8 cellular contexts compared by ENCODE assay signal in the genomic region with DNA sequence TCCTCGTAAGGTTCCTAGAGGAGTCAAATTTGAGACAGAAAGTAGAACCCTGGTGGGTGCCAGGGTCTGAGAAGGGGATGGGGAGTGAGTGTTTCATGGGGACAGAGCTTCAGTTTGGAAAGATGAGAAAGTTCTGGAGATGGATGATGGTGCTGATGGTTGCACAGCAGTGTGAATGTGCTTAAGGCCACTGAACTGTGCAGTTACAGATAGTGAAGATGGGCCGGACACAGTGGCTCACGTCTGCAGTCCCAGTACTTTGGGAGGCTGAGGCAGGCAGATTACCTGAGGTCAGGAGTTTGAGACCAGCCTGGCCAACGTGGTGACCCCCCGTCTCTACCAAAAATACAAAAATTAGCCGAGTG. TPM values are rescaled to one million over a fixed set of nuclear protein-coding genes. Genes with fewer than 3 reads are reported as not detected.
DNase-seq lines count a peak whose midpoint lies in the region; ATAC-seq and TF ChIP-seq lines count a peak whose summit lies in the region.

No MANE protein-coding gene starts in this region.

- H3K36me3 ChIP-seq in BE2C (peaks cover 20% of the 10 kb centered on the region), HUES48 (ENCODE audit: control insufficient read depth, insufficient read depth, low read length) (peaks cover 7% of the 10 kb centered on the region)

- DNase-seq in BE2C: no peak
- no peak for DNase-seq in activated naive CD8-positive, alpha-beta T cell treated with anti-CD3 and anti-CD28 coated beads for 36 hours
- DNase-seq in memory B cell (ENCODE audit: low spot score in 2 of 2): no peak
- DNase-seq in NCI-H2107 (lab: John Stamatoyannopoulos, UW): no peak
- no peak for DNase-seq in NCI-H2171 (lab: John Stamatoyannopoulos, UW)
- no peak for DNase-seq in Ammon's horn (ENCODE audit: low spot score)

- peak overlapping the region; percentile 83 for H3K4me3 Mint-ChIP-seq in activated naive CD8-positive, alpha-beta T cell treated with anti-CD3 and anti-CD28 coated beads for 36 hours
- peak overlapping the region; percentile 71 for H3K4me3 Mint-ChIP-seq in memory B cell

- TF ChIP-seq CTCF in BE2C (IDR thresholded peaks at IDR 0.05; ENCODE audit: low read depth, low read length): no peak

- peaks cover 12% of the 10 kb centered on the region for H3K4me1 Mint-ChIP-seq in activated naive CD8-positive, alpha-beta T cell treated with anti-CD3 and anti-CD28 coated beads for 36 hours
- H3K4me1 Mint-ChIP-seq in memory B cell: peaks cover 4% of the 10 kb centered on the region

- H3K4me1 ChIP-seq in BE2C: peaks cover 4% of the 10 kb centered on the region; the same call in 1 of the 2 replicates
- peaks cover 4% of the 10 kb centered on the region for H3K4me1 ChIP-seq in HUES48 (ENCODE audit: control insufficient read depth, insufficient read depth, low read length)

- H3K27ac Mint-ChIP-seq in activated naive CD8-positive, alpha-beta T cell treated with anti-CD3 and anti-CD28 coated beads for 36 hours: peak overlapping the region; percentile 34
- no peak overlapping the region for H3K27ac Mint-ChIP-seq in memory B cell

- H3K4me3 ChIP-seq in BE2C (ENCODE audit: low read depth, low read length): peak overlapping the region; percentile 98
- peak overlapping the region; percentile 87 for H3K4me3 ChIP-seq in HUES48 (ENCODE audit: low read depth, low read length)

- no peaks in the 10 kb centered on the region for H3K27me3 Mint-ChIP-seq in activated naive CD8-positive, alpha-beta T cell treated with anti-CD3 and anti-CD28 coated beads for 36 hours
- H3K27me3 Mint-ChIP-seq in memory B cell: peaks cover 6% of the 10 kb centered on the region

- H3K27ac ChIP-seq in HUES48 (ENCODE audit: low read depth, low read length): no peak overlapping the region

- H3K9ac ChIP-seq in HUES48 (ENCODE audit: low read depth, low read length): no peak overlapping the region

- no peaks in the 10 kb centered on the region for H3K27me3 ChIP-seq in BE2C
- H3K27me3 ChIP-seq in HUES48 (ENCODE audit: control insufficient read depth, insufficient read depth, low read length): no peaks in the 10 kb centered on the region

- no peaks in the 10 kb centered on the region for H3K9me3 ChIP-seq in BE2C
- H3K9me3 ChIP-seq in HUES48 (ENCODE audit: control insufficient read depth, insufficient read depth, low read length): no peaks in the 10 kb centered on the region

- ATAC-seq in memory B cell (ENCODE audit: low read depth) (no peak), GM19324 (IDR thresholded peaks at IDR 0.05; ENCODE audit: low FRiP score, unreplicated experiment) (no peak)

- peaks cover 24% of the 10 kb centered on the region for H3K36me3 Mint-ChIP-seq in activated naive CD8-positive, alpha-beta T cell treated with anti-CD3 and anti-CD28 coated beads for 36 hours
- no peaks in the 10 kb centered on the region for H3K36me3 Mint-ChIP-seq in memory B cell

- H3K9me3 Mint-ChIP-seq in activated naive CD8-positive, alpha-beta T cell treated with anti-CD3 and anti-CD28 coated beads for 36 hours: no peaks in the 10 kb centered on the region
- no peaks in the 10 kb centered on the region for H3K9me3 Mint-ChIP-seq in memory B cell

RNA-seq across cellular contexts. Expression of gene SPC24, which starts 0.9 kb away (rescaled TPM):
- 8.6 TPM for polyA plus RNA-seq in BE2C (2012; ENCODE audit: insufficient read depth, insufficient read length, low read depth)
- 10 to 100 TPM; 54.4 TPM for total RNA-seq in activated naive CD8-positive, alpha-beta T cell treated with anti-CD3 and anti-CD28 coated beads for 36 hours

RNA-seq across cellular contexts. Expression of gene KANK2, which starts 42.7 kb away (rescaled TPM):
- polyA plus RNA-seq in BE2C (2012; ENCODE audit: insufficient read depth, insufficient read length, low read depth): 38.0 TPM
- total RNA-seq in activated naive CD8-positive, alpha-beta T cell treated with anti-CD3 and anti-CD28 coated beads for 36 hours: 1 to 10 TPM in 1 of 2 experiments, under 1 TPM in 1; 0.98 to 1.8 TPM
